ENCODE assay signal across 23 cellular contexts in the genomic region with DNA sequence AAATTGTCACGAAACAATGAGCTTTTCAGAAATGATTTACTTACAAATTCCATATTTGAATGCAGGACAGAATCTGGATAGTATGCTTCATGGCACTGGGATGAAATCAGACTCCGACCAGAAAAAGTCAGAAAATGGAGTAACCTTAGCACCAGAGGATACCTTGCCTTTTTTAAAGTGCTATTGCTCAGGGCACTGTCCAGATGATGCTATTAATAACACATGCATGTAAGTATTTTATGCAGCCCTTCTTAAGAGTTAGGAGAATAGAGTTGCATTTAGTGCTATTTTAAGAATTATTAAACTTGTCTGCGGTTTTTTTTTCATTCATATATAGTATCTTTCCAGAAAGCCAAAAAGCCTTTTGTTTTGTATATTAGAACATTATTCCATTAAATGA.
"Had no signal": no experiment of that assay in that cellular context is flagged by ENCODE, and none has a peak within 500 bp of the region (broad histone marks: within the 10 kb centered on the region; RNA-seq: fewer than 3 reads in every experiment).

No MANE protein-coding gene starts in this region.

- H3K9ac ChIP-seq: neural progenitor cell had no signal

- H3K4me2 ChIP-seq: neural progenitor cell had no signal

- H3K9me3 ChIP-seq: lower lobe of right lung, pancreas, right lobe of liver, suprapubic skin, tibial artery, upper lobe of right lung, vagina had no signal

- DNase-seq: effector CD4-positive, alpha-beta T cell; endodermal cell; erythroblast; foreskin melanocyte; head of caudate nucleus; hypothalamus; islet precursor cell; lower lobe of right lung; occipital lobe; pancreas; right lobe of liver; stimulated activated CD4-positive, alpha-beta T cell treated with anti-CD3 and anti-CD28 coated beads, Interleukin-4, amount 100 ng/mL, for 1 hour; stimulated activated CD8-positive, alpha-beta memory T cell treated with anti-CD3 and anti-CD28 coated beads, Interleukin-4, amount 100 ng/mL, for 48 hours; stimulated activated naive CD8-positive, alpha-beta T cell treated with anti-CD3 and anti-CD28 coated beads, Interleukin-15, Interleukin-2, amounts not matched to agents 100 U/mL and 50 U/mL, for 24 hours; tibial artery; upper lobe of right lung had no signal

- H3K36me3 ChIP-seq: right lobe of liver had no signal

- H3K27ac ChIP-seq: lower lobe of right lung, neural progenitor cell, pancreas, right lobe of liver, suprapubic skin, vagina had no signal

- H3K4me3 ChIP-seq: coronary artery, lower lobe of right lung, neural progenitor cell, pancreas, right lobe of liver, suprapubic skin, tibial artery, upper lobe of right lung, vagina had no signal

- ATAC-seq: left lobe of liver; lower lobe of right lung; natural killer cell treated with Interleukin-12 subunit alpha and Interleukin-12 subunit beta and Interleukin-15 and Interleukin-18, amount 100 ng/mL, for 72 hours; pancreas; right lobe of liver; stimulated activated effector memory CD8-positive, alpha-beta T cell treated with anti-CD3 and anti-CD28 coated beads, Interleukin-12 subunit alpha, Interleukin-12 subunit beta, amount 100 ng/mL, for 72 hours; stimulated activated naive CD8-positive, alpha-beta T cell treated with anti-CD3 and anti-CD28 coated beads, Interleukin-15, Interleukin-2, amounts not matched to agents 100 U/mL and 50 U/mL, for 24 hours; upper lobe of right lung had no signal

- H3K27me3 ChIP-seq: neural progenitor cell, pancreas, right lobe of liver, suprapubic skin, tibial artery, upper lobe of right lung, vagina had no signal

- H3K4me1 ChIP-seq: lower lobe of right lung, neural progenitor cell, pancreas, right lobe of liver, suprapubic skin, upper lobe of right lung had no signal

- H2AFZ ChIP-seq: neural progenitor cell had no signal
